In genomic region chr19:21474671-21475181, GRCh38 we compare ENCODE assay signal across 9 cellular contexts. TPM values are rescaled to one million over a fixed set of nuclear protein-coding genes. Genes with fewer than 3 reads are reported as not detected.
DNase-seq lines count a peak whose midpoint lies in the region; ATAC-seq and TF ChIP-seq lines count a peak whose summit lies in the region.
"Had no signal": no experiment of that assay in that cellular context is flagged by ENCODE, and none has a peak within 500 bp of the region (broad histone marks: within the 10 kb centered on the region; RNA-seq: fewer than 3 reads in every experiment).

No MANE protein-coding gene starts in this region.

- H3K9me3 Mint-ChIP-seq in activated naive CD4-positive, alpha-beta T cell treated with anti-CD3 and anti-CD28 coated beads for 36 hours, result no peaks in the 10 kb centered on the region

- H3K9me3 ChIP-seq in stomach smooth muscle (ENCODE audit: control insufficient read depth in 2 of 2, low read length in 2 of 2) (no peaks in the 10 kb centered on the region), A673 (ENCODE audit: low read depth, low read length, poor library complexity, severe bottlenecking) (peaks cover 29% of the 10 kb centered on the region)

- H3K36me3 Mint-ChIP-seq in activated naive CD4-positive, alpha-beta T cell treated with anti-CD3 and anti-CD28 coated beads for 36 hours (ENCODE audit: low read depth), result peaks cover 1% of the 10 kb centered on the region

- intact Hi-C loops in activated naive CD4-positive, alpha-beta T cell treated with anti-CD3 and anti-CD28 coated beads for 36 hours (cut with micrococcal nuclease), result loop anchor here (1.0 to 5.0 kb wide), 7 partner anchors 11 to 332 kb away; partner anchors contain the start of genes ZNF429, ZNF431, ZNF493 and ZNF708
- intact Hi-C loops in head of caudate nucleus (cut with DNase I), result no loop called here
- intact Hi-C loops in A673 (cut with micrococcal nuclease; ENCODE audit: unreplicated experiment), result no loop called here

- peak overlapping the region; percentile 83 for H3K4me3 Mint-ChIP-seq in activated naive CD4-positive, alpha-beta T cell treated with anti-CD3 and anti-CD28 coated beads for 36 hours

- DNase-seq in GM12865 (ENCODE audit: low read depth) (peak; percentile 10), OCI-M1 (lab: John Stamatoyannopoulos, UW) (peak; percentile 99), head of caudate nucleus (peak; percentile 66 to 93 (median 86)), omental fat pad (ENCODE audit: low spot score) (peak; percentile 74), A673 (ENCODE audit: low spot score) (no peak), SIG-M5 (lab: John Stamatoyannopoulos, UW) (no peak)
- peak; percentile 93 for DNase-seq in activated naive CD4-positive, alpha-beta T cell treated with anti-CD3 and anti-CD28 coated beads for 36 hours

- TF ChIP-seq CTCF in GM12865 (IDR thresholded peaks at IDR 0.05; ENCODE audit: insufficient read depth, low read depth, low read length, missing control alignments) (no peak), omental fat pad (IDR thresholded peaks at IDR 0.05) (no peak), A673 (conservative IDR thresholded peaks at IDR 0.05; ENCODE audit: low read depth, low read length) (no peak)

- H3K4me1 ChIP-seq in stomach smooth muscle (ENCODE audit: control insufficient read depth, insufficient read depth, low read length) (peaks cover 4% of the 10 kb centered on the region), A673 (ENCODE audit: insufficient read depth, low read length, poor library complexity, severe bottlenecking) (no peaks in the 10 kb centered on the region)

- no peak overlapping the region for H3K27ac Mint-ChIP-seq in activated naive CD4-positive, alpha-beta T cell treated with anti-CD3 and anti-CD28 coated beads for 36 hours

- H3K36me3 ChIP-seq in stomach smooth muscle (ENCODE audit: control insufficient read depth in 2 of 2, insufficient read depth in 2 of 2, low read length in 2 of 2) (no peaks in the 10 kb centered on the region), A673 (ENCODE audit: insufficient read depth, low read length, poor library complexity, severe bottlenecking) (no peaks in the 10 kb centered on the region)

- peak overlapping the region in 1 of 2 donors; percentile 38 for H3K9ac ChIP-seq in stomach smooth muscle (ENCODE audit: low read length in 2 of 2)
- H3K9ac ChIP-seq: KMS-11 had no signal

- H3K27ac ChIP-seq in stomach smooth muscle (ENCODE audit: low read length), result no peak overlapping the region
- H3K27ac ChIP-seq in A673 (ENCODE audit: low read depth, low read length, poor library complexity, severe bottlenecking), result no peak overlapping the region
- H3K27ac ChIP-seq: KMS-11 had no signal

- H3K27me3 ChIP-seq in stomach smooth muscle (ENCODE audit: control insufficient read depth in 1 of 2, insufficient read depth in 2 of 2, low read length in 2 of 2) (no peaks in the 10 kb centered on the region), A673 (replicated peaks; ENCODE audit: insufficient read depth, low read depth, low read length, poor library complexity) (no peaks in the 10 kb centered on the region)

- BruUV-seq in A673 (replicated peaks; lab: Mats Ljungman, UMichigan), result no TSS peak

- H3K27me3 Mint-ChIP-seq in activated naive CD4-positive, alpha-beta T cell treated with anti-CD3 and anti-CD28 coated beads for 36 hours (ENCODE audit: low read depth), result no peaks in the 10 kb centered on the region

- peaks cover 4% of the 10 kb centered on the region for H3K4me1 Mint-ChIP-seq in activated naive CD4-positive, alpha-beta T cell treated with anti-CD3 and anti-CD28 coated beads for 36 hours (ENCODE audit: low read depth)

- POLR2A ChIA-PET in A673 (lab: Charles Lee; ENCODE audit: low non-redundant PET), result no interaction called here

- H3K4me3 ChIP-seq in GM12865 (ENCODE audit: low read depth, low read length) (no peak overlapping the region), stomach smooth muscle (ENCODE audit: low read length in 2 of 2) (peak overlapping the region; percentile 71 to 73), A673 (ENCODE audit: low read depth, low read length, poor library complexity, severe bottlenecking) (no peak overlapping the region)

- peak; percentile 94 for ATAC-seq in omental fat pad (ENCODE audit: low FRiP score)

- CTCF ChIA-PET in activated naive CD4-positive, alpha-beta T cell treated with anti-CD3 and anti-CD28 coated beads for 36 hours (lab: Charles Lee), result interaction anchor here (1.2 kb wide), 1 partner anchor 9 kb away, joined by 6 read pairs; no protein-coding TSS in a partner anchor
- CTCF ChIA-PET in A673 (lab: Charles Lee), result no interaction called here

RNA-seq across cellular contexts. Expression of gene ZNF429, which starts 30.7 kb away (rescaled TPM):
- total RNA-seq in activated naive CD4-positive, alpha-beta T cell treated with anti-CD3 and anti-CD28 coated beads for 36 hours, result 10 to 100 TPM; 10.2 TPM
- total RNA-seq in omental fat pad, result 10 to 100 TPM in 2 of 4 donors, 1 to 10 TPM in 2; 5.6 to 21.0 (median 9.4) TPM
- 0.90 TPM in 1 of 2 replicates, not detected in the other for total RNA-seq in A673 (2021)

Comparison
In these comparisons a context has a peak if more than half of its experiments do, and no peak if none do; other contexts are left out.
1. DNase-seq: peak in GM12865 (single experiment), OCI-M1 (single experiment), activated naive CD4-positive, alpha-beta T cell treated with anti-CD3 and anti-CD28 coated beads for 36 hours (single experiment), head of caudate nucleus (42 of 42) and omental fat pad (single experiment); none in A673 (single experiment) and SIG-M5 (single experiment).
2. H3K4me3 ChIP-seq: peak in stomach smooth muscle (2 of 2); none in GM12865 (single experiment) and A673 (single experiment).